ENCODE assay signal across 12 cellular contexts in the genomic region with DNA sequence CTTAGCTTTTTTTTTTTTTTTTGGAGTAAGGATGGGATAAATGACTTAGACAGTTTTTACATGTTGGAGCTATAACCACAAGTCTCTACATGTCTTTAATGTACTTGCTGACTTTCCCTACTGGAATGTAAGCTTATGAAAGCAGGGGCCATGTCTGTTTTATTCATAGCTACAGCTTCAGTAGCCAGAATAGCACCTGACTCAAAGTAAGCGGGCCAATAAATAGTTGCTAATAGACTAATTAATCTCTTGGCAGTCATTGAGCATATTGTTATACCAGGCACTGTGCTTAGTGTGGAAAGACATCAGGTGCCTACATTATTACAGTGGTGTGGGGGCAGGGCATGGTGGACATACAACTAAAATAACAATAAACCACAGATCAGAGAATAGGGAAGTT.
DNase-seq lines count a peak whose midpoint lies in the region; ATAC-seq, FAIRE-seq and TF ChIP-seq lines count a peak whose summit lies in the region.
"Had no signal": no experiment of that assay in that cellular context is flagged by ENCODE, and none has a peak within 500 bp of the region (broad histone marks: within the 10 kb centered on the region; RNA-seq: fewer than 3 reads in every experiment).

No MANE protein-coding gene starts in this region.

- no peak overlapping the region for H2AFZ ChIP-seq in IMR-90 (replicated peaks; ENCODE audit: low read length, poor library complexity)
- no peak overlapping the region for H2AFZ ChIP-seq in keratinocyte (ENCODE audit: control insufficient read depth, low read length)

- H4K20me1 ChIP-seq in IMR-90 (ENCODE audit: insufficient read depth, low read length), result no peaks in the 10 kb centered on the region; the same call in 1 of the 2 replicates
- no peaks in the 10 kb centered on the region for H4K20me1 ChIP-seq in keratinocyte (ENCODE audit: control insufficient read depth, extremely low read depth, insufficient read depth, low read length)

- H3K14ac ChIP-seq in IMR-90 (replicated peaks; ENCODE audit: low read depth, low read length), result peak overlapping the region; percentile 100

- peak overlapping the region; percentile 95 for H3K23ac ChIP-seq in IMR-90 (ENCODE audit: low read depth, low read length)

- no peaks in the 10 kb centered on the region for H3K79me2 ChIP-seq in keratinocyte (ENCODE audit: control insufficient read depth, insufficient read depth, low read length)

- H3K27ac ChIP-seq in IMR-90 (ENCODE audit: insufficient read depth, low read length), result peak overlapping the region; percentile 85
- H3K27ac ChIP-seq in keratinocyte (ENCODE audit: control insufficient read depth, insufficient read depth, low read length), result peak overlapping the region; percentile 96
- no peak overlapping the region for H3K27ac ChIP-seq in caudate nucleus (ENCODE audit: low read depth, low read length)
- H3K27ac ChIP-seq: KMS-11 had no signal

- H4K8ac ChIP-seq in IMR-90 (ENCODE audit: low read depth in 2 of 2, low read length in 2 of 2), result peak overlapping the region; percentile 83 to 99

- H3K36me3 ChIP-seq in IMR-90 (ENCODE audit: control insufficient read depth, insufficient read depth, low read length), result no peaks in the 10 kb centered on the region
- peaks cover 0 to 1% of the 10 kb centered on the region in 2 experiments for H3K36me3 ChIP-seq in keratinocyte (ENCODE audit: control insufficient read depth in 2 of 2, extremely low read depth in 1 of 2, insufficient read depth in 2 of 2, low read length in 2 of 2)
- H3K36me3 ChIP-seq: ovary had no signal

- dilution Hi-C loops in IMR-90 (cut with HindIII; ENCODE audit: low sequenced_read_pairs, unreplicated experiment) (no loop called here), keratinocyte (cut with MboI; ENCODE audit: extremely low pct_ligation_motif_present, low sequenced_read_pairs) (no loop called here)

- H4K5ac ChIP-seq in IMR-90 (ENCODE audit: low read depth, low read length), result peak overlapping the region; percentile 100

- peaks cover 0 to 5% of the 10 kb centered on the region in 2 experiments; a peak in 1 of 4 replicates for H3K79me1 ChIP-seq in IMR-90 (ENCODE audit: low read depth in 1 of 2, low read length in 2 of 2)

- BruUV-seq in IMR-90 (replicated peaks; lab: Mats Ljungman, UMichigan), result no TSS peak

- H3K9ac ChIP-seq in IMR-90 (ENCODE audit: low read depth, low read length) (0 out of 2 replicates have a peak overlapping the region, but pooled peaks have one; percentile 7), keratinocyte (ENCODE audit: control insufficient read depth, extremely low read depth, insufficient read depth, low read length) (peak overlapping the region; percentile 52)
- H3K9ac ChIP-seq: KMS-11 had no signal

- peak overlapping the region; percentile 97 for H4K91ac ChIP-seq in IMR-90 (ENCODE audit: insufficient read depth, low read depth, low read length)

- peaks cover 36% of the 10 kb centered on the region for H3K4me1 ChIP-seq in IMR-90 (ENCODE audit: control insufficient read depth, insufficient read depth, low read length)
- peaks cover 25% of the 10 kb centered on the region for H3K4me1 ChIP-seq in keratinocyte (ENCODE audit: control insufficient read depth, extremely low read depth, insufficient read depth, low read length)

- TF ChIP-seq CTCF in IMR-90 (conservative IDR thresholded peaks at IDR 0.05; ENCODE audit: low read depth, low read length) (no peak), choroid plexus epithelial cell (conservative IDR thresholded peaks at IDR 0.05; ENCODE audit: low read depth, low read length) (no peak), keratinocyte (optimal IDR thresholded peaks at IDR 0.05 in 1 of 3, IDR thresholded peaks at IDR 0.05 in 1 of 3, conservative IDR thresholded peaks at IDR 0.05 in 1 of 3; ENCODE audit: extremely low read depth in 1 of 3, insufficient read depth in 2 of 3, low read length in 3 of 3) (no peak)

- intact Hi-C loops in IMR-90 (cut with micrococcal nuclease), result loop anchor here (2.0 kb wide), 1 partner anchor 24 kb away; no protein-coding TSS in a partner anchor

- H3K9me3 ChIP-seq in IMR-90 (ENCODE audit: control insufficient read depth, insufficient read depth, low read length), result no peaks in the 10 kb centered on the region
- H3K9me3 ChIP-seq in keratinocyte (ENCODE audit: control insufficient read depth, low read depth, low read length), result no peaks in the 10 kb centered on the region
- H3K9me3 ChIP-seq: ovary had no signal

- peak overlapping the region; percentile 100 for H2BK5ac ChIP-seq in IMR-90 (ENCODE audit: low read depth, low read length, poor library complexity, severe bottlenecking)

- H3K18ac ChIP-seq in IMR-90 (ENCODE audit: low read depth, low read length), result peak overlapping the region; percentile 100

- peak overlapping the region; percentile 83 for H3K4me2 ChIP-seq in IMR-90 (ENCODE audit: low read depth, low read length)
- peak overlapping the region; percentile 67 for H3K4me2 ChIP-seq in keratinocyte (ENCODE audit: control insufficient read depth, extremely low read depth, insufficient read depth, low read depth, low read length)
- H3K4me2 ChIP-seq: KMS-11 had no signal

- WGBS in IMR-90 (ENCODE audit: extremely low coverage in 2 of 2, insufficient read length in 1 of 2), 2 experiments, result no CpG with 5 or more reads among the region's 1 CpG

- POLR2A ChIA-PET in IMR-90 (lab: Charles Lee; ENCODE audit: unreplicated experiment), result interaction anchor here (0.5 to 1.2 kb wide), 7 partner anchors 9 to 946 kb away, joined by 3 to 7 read pairs (median 3); a partner anchor contains a TSS

- H2BK15ac ChIP-seq in IMR-90 (ENCODE audit: low read depth, low read length), result peak overlapping the region; percentile 94

- TF ChIP-seq POLR2A in IMR-90 (IDR thresholded peaks at IDR 0.05; ENCODE audit: low read depth, low read length), result no peak

- H3K27me3 ChIP-seq in IMR-90 (ENCODE audit: control insufficient read depth, insufficient read depth, low read length) (no peaks in the 10 kb centered on the region), keratinocyte (ENCODE audit: control insufficient read depth, extremely low read depth, insufficient read depth, low read length) (no peaks in the 10 kb centered on the region)
- H3K27me3 ChIP-seq: ovary had no signal

- peak overlapping the region; percentile 99 for H2BK120ac ChIP-seq in IMR-90 (ENCODE audit: low read depth, low read length)

- in situ Hi-C loops in IMR-90 (cut with MboI; ENCODE audit: low sequenced_read_pairs), result no loop called here

- no peak for FAIRE-seq in keratinocyte (lab: Jason Lieb, UNC)
- FAIRE-seq: G401.6 had no signal

- DNase-seq in IMR-90 (peak; percentile 94), choroid plexus epithelial cell (ENCODE audit: low read depth) (peak; percentile 85), keratinocyte (ENCODE audit: low read depth, low spot score) (peak; percentile 90), stromal cell of bone marrow (ENCODE audit: low read depth) (peak; percentile 73), iPS-NIHi7 (ENCODE audit: extremely low spot score) (no peak), caudate nucleus (lab: John Stamatoyannopoulos, UW) (no peak)
- DNase-seq: activated gamma-delta T cell treated with Interleukin-2 at 50 U/mL for 16 hours had no signal

- H3K9me1 ChIP-seq in IMR-90 (ENCODE audit: insufficient read depth, low read length), result peaks cover 19% of the 10 kb centered on the region
- H3K9me1 ChIP-seq in keratinocyte (ENCODE audit: control insufficient read depth, extremely low read depth, insufficient read depth, low read length), result no peaks in the 10 kb centered on the region

- H3K4me3 ChIP-seq in IMR-90 (ENCODE audit: insufficient read depth, low read depth, low read length), result no peak overlapping the region
- no peak overlapping the region for H3K4me3 ChIP-seq in choroid plexus epithelial cell (ENCODE audit: low read depth, low read length)
- H3K4me3 ChIP-seq in keratinocyte (ENCODE audit: control insufficient read depth in 2 of 3, extremely low read depth in 1 of 3, insufficient read depth in 2 of 3, low read depth in 1 of 3, low read length in 3 of 3), result peak overlapping the region in 2 of 3 experiments; percentile 18 to 23
- H3K4me3 ChIP-seq: ovary had no signal

- H3K4ac ChIP-seq in IMR-90 (ENCODE audit: low read depth, low read length), result peak overlapping the region; percentile 98

- CTCF ChIA-PET in IMR-90 (lab: Yijun Ruan, JAX), result interaction anchor here (0.7 kb wide), 1 partner anchor 462 kb away, joined by 4 read pairs; no protein-coding TSS in a partner anchor

- ATAC-seq in IMR-90 (ENCODE audit: low read depth), result peak; percentile 75
- ATAC-seq in HG03045 (IDR thresholded peaks at IDR 0.05; ENCODE audit: unreplicated experiment), result no peak
- no peak for ATAC-seq in GM21737 (IDR thresholded peaks at IDR 0.05; ENCODE audit: unreplicated experiment)

- peak overlapping the region; percentile 87 for H2AK5ac ChIP-seq in IMR-90 (ENCODE audit: low read depth, low read length)

- peak overlapping the region; percentile 63 for H2AK9ac ChIP-seq in IMR-90 (replicated peaks; ENCODE audit: low read depth, low read length, poor library complexity)

- TF ChIP-seq RAD21 in IMR-90 (IDR thresholded peaks at IDR 0.05; ENCODE audit: low read length), result 0 out of 2 replicates have a peak, but pooled peaks have one; percentile 10

- peak overlapping the region; percentile 100 for H2BK20ac ChIP-seq in IMR-90 (ENCODE audit: low read depth, low read length)

- peak overlapping the region; percentile 96 for H3K56ac ChIP-seq in IMR-90 (ENCODE audit: extremely low read depth, insufficient read depth, low read length)

TF ChIP-seq in IMR-90, 13 proteins besides CTCF, POLR2A, EP300 and RAD21:
- TF ChIP-seq SMC3 (IDR thresholded peaks at IDR 0.05; ENCODE audit: low read depth, low read length) (no peak), CHD1 (IDR thresholded peaks at IDR 0.05; ENCODE audit: low read depth, low read length) (no peak), BHLHE40 (IDR thresholded peaks at IDR 0.05; ENCODE audit: low read depth, low read length) (peak; percentile 67), FOS (IDR thresholded peaks at IDR 0.05; ENCODE audit: low read depth, low read length) (peak; percentile 73), NFE2L2 (IDR thresholded peaks at IDR 0.05; ENCODE audit: low read depth, low read length) (peak; percentile 52; the same call in 1 of the 2 replicates), CEBPB (IDR thresholded peaks at IDR 0.05; ENCODE audit: low read depth, low read length) (peak; percentile 71), MAFK (IDR thresholded peaks at IDR 0.05; ENCODE audit: low read depth, low read length) (peak; percentile 14; the same call in 1 of the 2 replicates)
- TF ChIP-seq, protein P1, sequence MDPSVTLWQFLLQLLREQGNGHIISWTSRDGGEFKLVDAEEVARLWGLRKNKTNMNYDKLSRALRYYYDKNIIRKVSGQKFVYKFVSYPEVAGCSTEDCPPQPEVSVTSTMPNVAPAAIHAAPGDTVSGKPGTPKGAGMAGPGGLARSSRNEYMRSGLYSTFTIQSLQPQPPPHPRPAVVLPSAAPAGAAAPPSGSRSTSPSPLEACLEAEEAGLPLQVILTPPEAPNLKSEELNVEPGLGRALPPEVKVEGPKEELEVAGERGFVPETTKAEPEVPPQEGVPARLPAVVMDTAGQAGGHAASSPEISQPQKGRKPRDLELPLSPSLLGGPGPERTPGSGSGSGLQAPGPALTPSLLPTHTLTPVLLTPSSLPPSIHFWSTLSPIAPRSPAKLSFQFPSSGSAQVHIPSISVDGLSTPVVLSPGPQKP (IDR thresholded peaks at IDR 0.05; ENCODE audit: borderline replicate concordance, low read depth, low read length), result no peak

Comparison
In these comparisons a context has a peak if more than half of its experiments do, and no peak if none do; other contexts are left out.
1. DNase-seq: peak in IMR-90 (single experiment), choroid plexus epithelial cell (single experiment), keratinocyte (single experiment) and stromal cell of bone marrow (single experiment); none in iPS-NIHi7 (single experiment) and caudate nucleus (0 of 61).
2. H3K4me3 ChIP-seq: peak in keratinocyte (2 of 3); none in IMR-90 (single experiment) and choroid plexus epithelial cell (single experiment).